14 cellular contexts compared by ENCODE assay signal in the genomic region with DNA sequence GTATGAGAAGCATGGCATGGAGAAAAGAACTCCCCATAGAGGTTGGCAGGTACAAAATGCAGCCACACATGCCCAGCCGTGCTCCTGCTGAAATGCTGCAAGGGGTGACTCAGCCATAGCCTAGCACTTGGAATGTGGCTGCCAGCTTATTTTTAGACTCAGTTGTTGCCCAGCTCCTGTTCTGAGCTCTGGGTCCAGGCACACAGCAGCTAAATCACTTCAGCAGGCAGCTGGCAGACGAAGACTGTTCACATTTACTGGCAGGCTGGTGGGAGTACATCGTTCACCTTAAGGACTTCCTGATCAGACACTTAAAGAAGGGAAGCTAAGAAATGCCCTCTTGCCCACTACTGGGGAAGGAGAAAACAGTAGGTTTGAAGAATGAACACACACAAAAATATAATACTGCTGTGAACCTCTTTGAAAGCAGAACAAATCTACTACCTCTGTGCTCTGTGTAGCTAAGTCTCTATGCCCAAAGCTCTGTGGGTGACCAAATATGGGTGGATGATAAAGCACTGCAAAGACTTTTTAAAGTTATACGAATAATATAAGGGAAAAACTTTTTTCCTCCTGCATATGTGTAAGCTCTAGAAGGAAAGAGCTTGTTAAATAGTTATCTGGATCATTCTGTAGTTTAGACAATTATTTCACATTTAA.
DNase-seq lines count a peak whose midpoint lies in the region; ATAC-seq and TF ChIP-seq lines count a peak whose summit lies in the region.
"Had no signal": no experiment of that assay in that cellular context is flagged by ENCODE, and none has a peak within 500 bp of the region (broad histone marks: within the 10 kb centered on the region; RNA-seq: fewer than 3 reads in every experiment).

No MANE protein-coding gene starts in this region.

- 83 to 88% methylated on average over 2 to 3 of the region's 4 CpGs for WGBS in mesodermal cell (ENCODE audit: insufficient coverage in 2 of 2), 2 experiments

- CTCF ChIA-PET in HEK293T (lab: Yijun Ruan, JAX) = interaction anchor here (1.2 kb wide), 1 partner anchor 165 kb away, joined by 3 read pairs; no protein-coding TSS in a partner anchor

- H3K9me3 ChIP-seq in MG63 (no peaks in the 10 kb centered on the region; the same call in 1 of the 2 replicates), mesodermal cell (ENCODE audit: control insufficient read depth, low read length) (no peaks in the 10 kb centered on the region)

- peaks cover 18% of the 10 kb centered on the region for H3K4me1 ChIP-seq in mesodermal cell (ENCODE audit: control insufficient read depth, insufficient read depth, low read length, poor library complexity, severe bottlenecking)

- DNase-seq in AG08396 (ENCODE audit: low spot score) (peak; percentile 50), MG63 (peak; percentile 78), epithelial cell of esophagus (ENCODE audit: low read depth) (peak; percentile 84), immature natural killer cell (no peak), germinal center (ENCODE audit: low spot score) (no peak), HEK293T (ENCODE audit: extremely low spot score) (no peak)
- DNase-seq: activated CD4-positive, CD25-positive, alpha-beta regulatory T cell; activated naive CD8-positive, alpha-beta T cell treated with anti-CD3 and anti-CD28 coated beads for 36 hours; CD4-positive, CD25-positive, alpha-beta regulatory T cell had no signal

- peak overlapping the region; percentile 55 for H3K27ac ChIP-seq in mesodermal cell (ENCODE audit: low read depth, low read length, severe bottlenecking)

- H3K36me3 ChIP-seq in MG63 = no peaks in the 10 kb centered on the region
- H3K36me3 ChIP-seq in mesodermal cell (ENCODE audit: control insufficient read depth, insufficient read depth, low read length) = no peaks in the 10 kb centered on the region
- H3K36me3 ChIP-seq: HAP-1 had no signal

- no peaks in the 10 kb centered on the region for H3K27me3 ChIP-seq in MG63

- no peak overlapping the region for H3K27ac Mint-ChIP-seq in immature natural killer cell
- H3K27ac Mint-ChIP-seq: activated naive CD8-positive, alpha-beta T cell treated with anti-CD3 and anti-CD28 coated beads for 36 hours; CD4-positive, CD25-positive, alpha-beta regulatory T cell had no signal

- peaks cover 0 to 3% (median 0%) of the 10 kb centered on the region in 6 donors for H3K9me3 Mint-ChIP-seq in immature natural killer cell

- ATAC-seq in GM19397 (IDR thresholded peaks at IDR 0.05; ENCODE audit: unreplicated experiment) = no peak
- ATAC-seq: esophagus mucosa had no signal

- POLR2A ChIA-PET in HEK293T (lab: Yijun Ruan, JAX) = no interaction called here

- no peak for TF ChIP-seq CTCF in epithelial cell of esophagus (IDR thresholded peaks at IDR 0.05; ENCODE audit: insufficient read depth, low read depth, low read length, missing control alignments)

- H3K4me3 Mint-ChIP-seq in immature natural killer cell = no peak overlapping the region
- H3K4me3 Mint-ChIP-seq: activated naive CD8-positive, alpha-beta T cell treated with anti-CD3 and anti-CD28 coated beads for 36 hours; CD4-positive, CD25-positive, alpha-beta regulatory T cell; neural crest cell had no signal

- no peaks in the 10 kb centered on the region for H3K4me1 Mint-ChIP-seq in immature natural killer cell
- H3K4me1 Mint-ChIP-seq: activated naive CD8-positive, alpha-beta T cell treated with anti-CD3 and anti-CD28 coated beads for 36 hours; CD4-positive, CD25-positive, alpha-beta regulatory T cell had no signal

- no peak overlapping the region for H3K4me3 ChIP-seq in MG63
- H3K4me3 ChIP-seq in epithelial cell of esophagus (ENCODE audit: low read length) = no peak overlapping the region
- H3K4me3 ChIP-seq in mesodermal cell (ENCODE audit: extremely low read depth, insufficient read depth, low read length, poor library complexity, severe bottlenecking) = no peak overlapping the region
- H3K4me3 ChIP-seq: HAP-1 had no signal

- H3K27me3 Mint-ChIP-seq in immature natural killer cell (ENCODE audit: low read depth in 3 of 3) = peaks cover 0 to 6% (median 3%) of the 10 kb centered on the region in 3 donors

- H3K36me3 Mint-ChIP-seq in immature natural killer cell = no peaks in the 10 kb centered on the region
- H3K36me3 Mint-ChIP-seq: activated naive CD8-positive, alpha-beta T cell treated with anti-CD3 and anti-CD28 coated beads for 36 hours; CD4-positive, CD25-positive, alpha-beta regulatory T cell had no signal

TF ChIP-seq in HEK293T, 16 proteins besides CTCF, POLR2A, EP300 and RAD21:
- TF ChIP-seq HDGF (IDR thresholded peaks at IDR 0.05; ENCODE audit: borderline replicate concordance) (no peak), TARDBP (IDR thresholded peaks at IDR 0.05) (no peak), ZNF384 (IDR thresholded peaks at IDR 0.05) (no peak), FOXK2 (IDR thresholded peaks at IDR 0.05) (no peak), LEF1 (IDR thresholded peaks at IDR 0.05; ENCODE audit: borderline replicate concordance) (no peak), SUZ12 (IDR thresholded peaks at IDR 0.05) (no peak)
- TF ChIP-seq, protein P1, sequence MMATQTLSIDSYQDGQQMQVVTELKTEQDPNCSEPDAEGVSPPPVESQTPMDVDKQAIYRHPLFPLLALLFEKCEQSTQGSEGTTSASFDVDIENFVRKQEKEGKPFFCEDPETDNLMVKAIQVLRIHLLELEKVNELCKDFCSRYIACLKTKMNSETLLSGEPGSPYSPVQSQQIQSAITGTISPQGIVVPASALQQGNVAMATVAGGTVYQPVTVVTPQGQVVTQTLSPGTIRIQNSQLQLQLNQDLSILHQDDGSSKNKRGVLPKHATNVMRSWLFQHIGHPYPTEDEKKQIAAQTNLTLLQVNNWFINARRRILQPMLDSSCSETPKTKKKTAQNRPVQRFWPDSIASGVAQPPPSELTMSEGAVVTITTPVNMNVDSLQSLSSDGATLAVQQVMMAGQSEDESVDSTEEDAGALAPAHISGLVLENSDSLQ (IDR thresholded peaks at IDR 0.05) = no peak
TF ChIP-seq in HEK293T: peak in this region for 0.

Comparison
In these comparisons a context has a peak if more than half of its experiments do, and no peak if none do; other contexts are left out.
1. DNase-seq: peak in AG08396 (single experiment), MG63 (single experiment) and epithelial cell of esophagus (single experiment); none in immature natural killer cell (0 of 3), germinal center (single experiment) and HEK293T (single experiment).